ENCODE assay signal across 34 cellular contexts in genomic region chr7:63045575-63045974, GRCh38.
DNase-seq lines count a peak whose midpoint lies in the region; ATAC-seq, FAIRE-seq and TF ChIP-seq lines count a peak whose summit lies in the region.
"Had no signal": no experiment of that assay in that cellular context is flagged by ENCODE, and none has a peak within 500 bp of the region (broad histone marks: within the 10 kb centered on the region; RNA-seq: fewer than 3 reads in every experiment).

No MANE protein-coding gene starts in this region.

- H2AK9ac ChIP-seq in IMR-90 (replicated peaks; ENCODE audit: low read depth, low read length, poor library complexity), result no peak overlapping the region

- no peak overlapping the region for H4K5ac ChIP-seq in IMR-90 (ENCODE audit: low read depth, low read length)

- CTCF ChIA-PET in HEK293 (lab: Yijun Ruan, JAX), result no interaction called here
- CTCF ChIA-PET in IMR-90 (lab: Yijun Ruan, JAX), result no interaction called here

- H4K91ac ChIP-seq in IMR-90 (ENCODE audit: insufficient read depth, low read depth, low read length), result no peak overlapping the region

- H3K4me1 ChIP-seq in HEK293 (ENCODE audit: control insufficient read depth, insufficient read depth, low read length) (no peaks in the 10 kb centered on the region), IMR-90 (ENCODE audit: control insufficient read depth, insufficient read depth, low read length) (no peaks in the 10 kb centered on the region), testis (peaks cover 4% of the 10 kb centered on the region)
- H3K4me1 ChIP-seq: A549; BE2C; BLaER1; BLaER1 treated with 17β-estradiol and CSF1 and Interleukin-3, amounts not matched to agents 10 nM and 100 nM; Caco-2 had no signal

- no peak for TF ChIP-seq RAD21 in IMR-90 (IDR thresholded peaks at IDR 0.05; ENCODE audit: low read length)

- H3K14ac ChIP-seq in IMR-90 (replicated peaks; ENCODE audit: low read depth, low read length), result no peak overlapping the region

- H3K27me3 ChIP-seq in IMR-90 (ENCODE audit: control insufficient read depth, insufficient read depth, low read length) (no peaks in the 10 kb centered on the region), testis (no peaks in the 10 kb centered on the region)
- H3K27me3 ChIP-seq: BE2C; BLaER1; BLaER1 treated with 17β-estradiol and CSF1 and Interleukin-3, amounts not matched to agents 10 nM and 100 nM had no signal

- FAIRE-seq in GM12892 (lab: Jason Lieb, UNC), result no peak
- FAIRE-seq: A204.1, A549, D721Med had no signal

- WGBS in IMR-90 (ENCODE audit: extremely low coverage in 2 of 2, insufficient read length in 1 of 2), 2 experiments, result 10 to 100% methylated on average over 1 of the region's 2 CpGs
- 39 to 43% methylated on average over 2 of the region's 2 CpGs for WGBS in lower leg skin, 2 donors
- WGBS in testis, 2 donors, result 60 to 62% methylated on average over 2 of the region's 2 CpGs

- H3K4ac ChIP-seq in IMR-90 (ENCODE audit: low read depth, low read length), result no peak overlapping the region

- no peaks in the 10 kb centered on the region for H4K20me1 ChIP-seq in IMR-90 (ENCODE audit: insufficient read depth, low read length)
- H4K20me1 ChIP-seq: BLaER1; BLaER1 treated with 17β-estradiol and CSF1 and Interleukin-3, amounts not matched to agents 10 nM and 100 nM had no signal

- H3K4me2 ChIP-seq in IMR-90 (ENCODE audit: low read depth, low read length), result no peak overlapping the region
- H3K4me2 ChIP-seq: A549; BLaER1; BLaER1 treated with 17β-estradiol and CSF1 and Interleukin-3, amounts not matched to agents 10 nM and 100 nM had no signal

- peak overlapping the region; percentile 26 for H2BK5ac ChIP-seq in IMR-90 (ENCODE audit: low read depth, low read length, poor library complexity, severe bottlenecking)

- no peaks in the 10 kb centered on the region for H3K79me1 ChIP-seq in IMR-90 (ENCODE audit: low read depth in 1 of 2, low read length in 2 of 2)

- no peak for TF ChIP-seq POLR2A in IMR-90 (IDR thresholded peaks at IDR 0.05; ENCODE audit: low read depth, low read length)
- TF ChIP-seq POLR2A in lower leg skin (IDR thresholded peaks at IDR 0.05), result no peak
- TF ChIP-seq POLR2A in GM12892 (IDR thresholded peaks at IDR 0.05; ENCODE audit: low read depth, low read length), result no peak
- no peak for TF ChIP-seq POLR2A in testis (IDR thresholded peaks at IDR 0.05)

- no peaks in the 10 kb centered on the region for H3K36me3 ChIP-seq in HEK293 (ENCODE audit: control insufficient read depth in 2 of 2, insufficient read depth in 1 of 2, low read length in 2 of 2)
- no peaks in the 10 kb centered on the region for H3K36me3 ChIP-seq in IMR-90 (ENCODE audit: control insufficient read depth, insufficient read depth, low read length)
- H3K36me3 ChIP-seq in testis (ENCODE audit: low read depth, missing control alignments), result no peaks in the 10 kb centered on the region
- H3K36me3 ChIP-seq: BE2C; BLaER1; BLaER1 treated with 17β-estradiol and CSF1 and Interleukin-3, amounts not matched to agents 10 nM and 100 nM had no signal

- H2AK5ac ChIP-seq in IMR-90 (ENCODE audit: low read depth, low read length), result no peak overlapping the region

- H2BK120ac ChIP-seq in IMR-90 (ENCODE audit: low read depth, low read length), result no peak overlapping the region

- no peak overlapping the region for H3K18ac ChIP-seq in IMR-90 (ENCODE audit: low read depth, low read length)

- H3K9ac ChIP-seq in IMR-90 (ENCODE audit: low read depth, low read length), result no peak overlapping the region
- H3K9ac ChIP-seq: BLaER1; BLaER1 treated with 17β-estradiol and CSF1 and Interleukin-3, amounts not matched to agents 10 nM and 100 nM had no signal

- ATAC-seq in IMR-90 (ENCODE audit: low read depth), result no peak
- ATAC-seq: A549; CD8-positive, alpha-beta T cell had no signal

- H2BK20ac ChIP-seq in IMR-90 (ENCODE audit: low read depth, low read length), result no peak overlapping the region

- H3K56ac ChIP-seq in IMR-90 (ENCODE audit: extremely low read depth, insufficient read depth, low read length), result no peak overlapping the region

- POLR2A ChIA-PET in HEK293 (lab: Yijun Ruan, JAX), result no interaction called here
- POLR2A ChIA-PET in IMR-90 (lab: Charles Lee; ENCODE audit: unreplicated experiment), result no interaction called here

- no peak for TF ChIP-seq CTCF in HEK293 (tag by site-specific recombination; IDR thresholded peaks at IDR 0.05)
- no peak for TF ChIP-seq CTCF in IMR-90 (conservative IDR thresholded peaks at IDR 0.05; ENCODE audit: low read depth, low read length)
- TF ChIP-seq CTCF in lower leg skin (IDR thresholded peaks at IDR 0.05), result no peak
- TF ChIP-seq CTCF in testis (IDR thresholded peaks at IDR 0.05), result no peak

- intact Hi-C loops in IMR-90 (cut with micrococcal nuclease), result no loop called here
- intact Hi-C loops in lower leg skin (cut with DNase I; ENCODE audit: low total_unique reads), result no loop called here
- intact Hi-C loops in testis (cut with DNase I; ENCODE audit: low total_unique reads), result no loop called here

- in situ Hi-C loops in IMR-90 (cut with MboI; ENCODE audit: low sequenced_read_pairs), result no loop called here

- no TSS peak for BruUV-seq in IMR-90 (replicated peaks; lab: Mats Ljungman, UMichigan)

- H3K9me3 ChIP-seq in HEK293 (ENCODE audit: control insufficient read depth, insufficient read depth, low read depth, low read length) (no peaks in the 10 kb centered on the region), IMR-90 (ENCODE audit: control insufficient read depth, insufficient read depth, low read length) (peaks cover 52% of the 10 kb centered on the region), testis (no peaks in the 10 kb centered on the region)
- H3K9me3 ChIP-seq: A549, BE2C, Caco-2 had no signal

- H3K23ac ChIP-seq in IMR-90 (ENCODE audit: low read depth, low read length), result no peak overlapping the region

- no peaks in the 10 kb centered on the region for H3K9me1 ChIP-seq in IMR-90 (ENCODE audit: insufficient read depth, low read length)

- dilution Hi-C loops in IMR-90 (cut with HindIII; ENCODE audit: low sequenced_read_pairs, unreplicated experiment), result no loop called here

- H2BK15ac ChIP-seq in IMR-90 (ENCODE audit: low read depth, low read length), result no peak overlapping the region

- H2AFZ ChIP-seq in IMR-90 (replicated peaks; ENCODE audit: low read length, poor library complexity), result no peak overlapping the region

- no peak overlapping the region for H3K27ac ChIP-seq in HEK293 (ENCODE audit: extremely low read depth, low read depth, low read length)
- no peak overlapping the region for H3K27ac ChIP-seq in IMR-90 (ENCODE audit: insufficient read depth, low read length)
- H3K27ac ChIP-seq in testis, result no peak overlapping the region
- H3K27ac ChIP-seq: 22Rv1; A549; BLaER1; BLaER1 treated with 17β-estradiol and CSF1 and Interleukin-3, amounts not matched to agents 10 nM and 100 nM; C4-2B had no signal

- no peak overlapping the region for H3K4me3 ChIP-seq in HEK293 (ENCODE audit: low read depth, low read length)
- no peak overlapping the region for H3K4me3 ChIP-seq in IMR-90 (ENCODE audit: insufficient read depth, low read depth, low read length)
- peak overlapping the region; percentile 4 for H3K4me3 ChIP-seq in lower leg skin (ENCODE audit: low read depth, poor library complexity, severe bottlenecking)
- no peak overlapping the region for H3K4me3 ChIP-seq in testis
- H3K4me3 ChIP-seq: A549; BLaER1; BLaER1 treated with 17β-estradiol and CSF1 and Interleukin-3, amounts not matched to agents 10 nM and 100 nM had no signal

- H4K8ac ChIP-seq in IMR-90 (ENCODE audit: low read depth in 2 of 2, low read length in 2 of 2), result no peak overlapping the region

- DNase-seq in IMR-90, result no peak
- no peak for DNase-seq in lower leg skin (ENCODE audit: low spot score in 2 of 2)
- peak; percentile 14 for DNase-seq in mesenteric fat pad (ENCODE audit: low spot score)
- DNase-seq in GM12892 (ENCODE audit: insufficient read length), result no peak
- no peak for DNase-seq in NCI-H446 treated with DMSO at 0.1 percent for 48 hours (lab: John Stamatoyannopoulos, UW)
- DNase-seq in testis, result no peak
- DNase-seq in C1 segment of cervical spinal cord (lab: John Stamatoyannopoulos, UW), result no peak
- DNase-seq: 8988T; ACHN; AML-193; BE2C; Caco-2; Calu3; CD4-positive, alpha-beta memory T cell; CD4-positive, alpha-beta T cell; CD4-positive, CD25-positive, alpha-beta regulatory T cell; CD8-positive, alpha-beta memory T cell; CD8-positive, alpha-beta T cell; COR-L47; DMS 273 treated with DMSO at 0.1 percent for 48 hours; DMS153; DMS53; DMS79; DMS79 treated with DMSO at 0.1 percent for 48 hours; DND-41; EL had no signal

TF ChIP-seq in HEK293, 187 proteins besides CTCF, POLR2A, EP300 and RAD21:
- TF ChIP-seq WT1 (tag by site-specific recombination; IDR thresholded peaks at IDR 0.05), result no peak
- TF ChIP-seq REPIN1 (tag by site-specific recombination; IDR thresholded peaks at IDR 0.05; ENCODE audit: low read depth), result no peak
- TF ChIP-seq ZNF501 (tag by site-specific recombination; IDR thresholded peaks at IDR 0.05), result no peak
- TF ChIP-seq ZNF366 (tag by site-specific recombination; conservative IDR thresholded peaks at IDR 0.05), result peak; percentile 62
- no peak for TF ChIP-seq IKZF3 (tag by site-specific recombination; IDR thresholded peaks at IDR 0.05)
- TF ChIP-seq SCRT2 (tag by site-specific recombination; IDR thresholded peaks at IDR 0.05), result 0 out of 2 replicates have a peak, but pooled peaks have one; percentile 17
- TF ChIP-seq ZBTB17 (tag by site-specific recombination; IDR thresholded peaks at IDR 0.05), result peak; percentile 55; the same call in 1 of the 2 replicates
- TF ChIP-seq HOXA7 (CRISPR knock-in tag; IDR thresholded peaks at IDR 0.05; ENCODE audit: borderline replicate concordance), result no peak
- no peak for TF ChIP-seq ZNF843 (tag by site-specific recombination; IDR thresholded peaks at IDR 0.05)
- TF ChIP-seq ZFP69B (tag by site-specific recombination; IDR thresholded peaks at IDR 0.05), result no peak
- TF ChIP-seq BCL11A (tag by site-specific recombination; IDR thresholded peaks at IDR 0.05; ENCODE audit: low read depth), result no peak

TF ChIP-seq in IMR-90, 13 proteins besides CTCF, POLR2A, EP300 and RAD21:
- TF ChIP-seq NFE2L2 (IDR thresholded peaks at IDR 0.05; ENCODE audit: low read depth, low read length) (no peak), MAZ (IDR thresholded peaks at IDR 0.05; ENCODE audit: borderline replicate concordance, low read depth, low read length) (no peak)
TF ChIP-seq in IMR-90: peak in this region for 0.
